ENCODE assay signal across 8 cellular contexts in genomic region chr17:82863941-82864720, GRCh38. TPM values are rescaled to one million over a fixed set of nuclear protein-coding genes. Genes with fewer than 3 reads are reported as not detected.
DNase-seq lines count a peak whose midpoint lies in the region; ATAC-seq lines count a peak whose summit lies in the region.

No MANE protein-coding gene starts in this region.

- no peaks in the 10 kb centered on the region for H3K36me3 ChIP-seq in esophagus (ENCODE audit: control insufficient read depth in 2 of 2, insufficient read depth in 2 of 2, low read length in 1 of 2)

- ATAC-seq in GM18867 (IDR thresholded peaks at IDR 0.05; ENCODE audit: unreplicated experiment) (peak; percentile 78), HG02852 (IDR thresholded peaks at IDR 0.05; ENCODE audit: unreplicated experiment) (peak; percentile 89)

- WGBS in esophagus, 2 donors: 48 to 65% methylated on average over 19 of the region's 19 CpGs

- peaks cover 16 to 58% of the 10 kb centered on the region in 2 donors for H3K4me1 ChIP-seq in esophagus (ENCODE audit: control insufficient read depth in 2 of 2, insufficient read depth in 2 of 2, low read length in 1 of 2)

- H3K4me3 ChIP-seq in esophagus (ENCODE audit: low read depth in 1 of 2, low read length in 2 of 2): no peak overlapping the region

- H3K27ac ChIP-seq in esophagus (ENCODE audit: low read depth in 2 of 2, low read length in 1 of 2): peak overlapping the region; percentile 78 to 86

- DNase-seq in NCI-H345 treated with DMSO at 0.1 percent for 48 hours (lab: John Stamatoyannopoulos, UW; ENCODE audit: unreplicated experiment) (peak; percentile 95), globus pallidus (ENCODE audit: low spot score) (no peak), NCI-H82 treated with DMSO at 0.1 percent for 48 hours (lab: John Stamatoyannopoulos, UW; ENCODE audit: unreplicated experiment) (no peak)
- peak; percentile 82 for DNase-seq in activated CD8-positive, alpha-beta memory T cell treated with anti-CD3 and anti-CD28 coated beads, Interleukin-2, amount 50 U/mL, for 1 hour (ENCODE audit: extremely low read depth)
- DNase-seq in stimulated activated CD4-positive, alpha-beta T cell treated with anti-CD3 and anti-CD28 coated beads, Interleukin-12 subunit alpha, Interleukin-12 subunit beta, amount 100 ng/mL, for 24 hours (ENCODE audit: low read depth in 2 of 2): peak; percentile 74

- no peaks in the 10 kb centered on the region for H3K27me3 ChIP-seq in esophagus (ENCODE audit: control insufficient read depth in 1 of 2, insufficient read depth in 2 of 2, low read length in 2 of 2)

- H3K9me3 ChIP-seq in esophagus (ENCODE audit: control insufficient read depth in 2 of 2, insufficient read depth in 1 of 2, low read depth in 1 of 2, low read length in 1 of 2): no peaks in the 10 kb centered on the region

RNA-seq across cellular contexts. Expression of gene ZNF750, which starts 24.3 kb away (rescaled TPM):
- polyA plus RNA-seq in esophagus: 100 to 1,000 TPM in 1 of 2 donors, 10 to 100 TPM in 1; 30.2 to 111 TPM

Comparison
In these comparisons a context has a peak if more than half of its experiments do, and no peak if none do; other contexts are left out.
1. DNase-seq: peak in NCI-H345 treated with DMSO at 0.1 percent for 48 hours (single experiment), activated CD8-positive, alpha-beta memory T cell treated with anti-CD3 and anti-CD28 coated beads, Interleukin-2, amount 50 U/mL, for 1 hour (single experiment) and stimulated activated CD4-positive, alpha-beta T cell treated with anti-CD3 and anti-CD28 coated beads, Interleukin-12 subunit alpha, Interleukin-12 subunit beta, amount 100 ng/mL, for 24 hours (2 of 2); none in globus pallidus (single experiment) and NCI-H82 treated with DMSO at 0.1 percent for 48 hours (single experiment).